ENCODE assay signal across 37 cellular contexts in the genomic region with DNA sequence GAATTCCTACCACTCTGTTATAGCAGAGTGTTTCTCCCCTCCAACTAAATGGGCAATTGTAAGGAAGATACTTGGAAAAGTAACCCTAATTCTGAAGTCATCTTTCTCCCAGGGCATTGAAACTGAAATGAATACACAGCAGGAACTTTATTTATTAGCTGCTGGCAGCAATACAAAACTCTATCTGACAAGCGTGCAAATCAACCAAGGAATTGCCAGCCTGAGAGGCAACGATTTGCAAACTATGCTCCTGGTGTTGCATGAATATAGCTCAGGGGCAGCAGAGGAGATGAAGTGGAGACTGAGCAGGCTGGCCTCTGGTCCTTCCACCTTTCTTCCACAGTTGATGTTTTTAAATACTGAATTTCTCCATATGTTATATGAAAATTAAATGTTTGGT. TPM values are rescaled to one million over a fixed set of nuclear protein-coding genes. Genes with fewer than 3 reads are reported as not detected.
DNase-seq lines count a peak whose midpoint lies in the region; ATAC-seq and TF ChIP-seq lines count a peak whose summit lies in the region.
"Had no signal": no experiment of that assay in that cellular context is flagged by ENCODE, and none has a peak within 500 bp of the region (broad histone marks: within the 10 kb centered on the region; RNA-seq: fewer than 3 reads in every experiment).

No MANE protein-coding gene starts in this region.

- WGBS in aorta, 2 donors = 13% methylated on average over 2 of the region's 2 CpGs

- H3K4me1 Mint-ChIP-seq in CD4-positive, alpha-beta T cell (ENCODE audit: low read depth) = peaks cover 39% of the 10 kb centered on the region

- H3K36me3 Mint-ChIP-seq in CD4-positive, alpha-beta T cell (ENCODE audit: low read depth) = peaks cover 77% of the 10 kb centered on the region

- POLR2A ChIA-PET in CD4-positive, alpha-beta T cell (lab: Charles Lee) = no interaction called here

- no peak overlapping the region for H3K4me3 ChIP-seq in aorta (ENCODE audit: low read length in 2 of 2)
- H3K4me3 ChIP-seq: A549, breast epithelium, coronary artery, K562, left ventricle myocardium inferior, PC-9, right atrium auricular region, suprapubic skin, upper lobe of left lung had no signal

- H3K27ac Mint-ChIP-seq in CD4-positive, alpha-beta T cell = peak overlapping the region; percentile 46
- H3K27ac Mint-ChIP-seq: activated CD8-positive, alpha-beta T cell treated with anti-CD3 and anti-CD28 coated beads for 36 hours; activated T-helper 2 cell treated with anti-CD3 and anti-CD28 coated beads, Interferon-gamma antibody, Interleukin-2, Interleukin-4, amounts not matched to agents 10 μg/mL and 5 μg/mL and 100 μg/mL, durations not matched to agents 14 hours and 24 hours and 36 hours; B cell; HFFc6 had no signal

- no peaks in the 10 kb centered on the region for H3K36me3 ChIP-seq in aorta (ENCODE audit: control insufficient read depth in 1 of 2, insufficient read depth in 2 of 2, low read length in 1 of 2)
- H3K36me3 ChIP-seq: breast epithelium, left ventricle myocardium inferior, right atrium auricular region, suprapubic skin, upper lobe of left lung had no signal

- no peaks in the 10 kb centered on the region for H3K27me3 Mint-ChIP-seq in CD4-positive, alpha-beta T cell
- H3K27me3 Mint-ChIP-seq: activated CD8-positive, alpha-beta T cell treated with anti-CD3 and anti-CD28 coated beads for 36 hours; B cell had no signal

- H3K4me1 ChIP-seq in aorta (ENCODE audit: control insufficient read depth in 1 of 2, insufficient read depth in 2 of 2, low read length in 2 of 2) = no peaks in the 10 kb centered on the region
- H3K4me1 ChIP-seq: A549, breast epithelium, left ventricle myocardium inferior, right atrium auricular region, suprapubic skin, upper lobe of left lung had no signal

- H3K9me3 Mint-ChIP-seq in CD4-positive, alpha-beta T cell = no peaks in the 10 kb centered on the region
- H3K9me3 Mint-ChIP-seq: activated CD8-positive, alpha-beta T cell treated with anti-CD3 and anti-CD28 coated beads for 36 hours; activated T-helper 2 cell treated with anti-CD3 and anti-CD28 coated beads, Interferon-gamma antibody, Interleukin-2, Interleukin-4, amounts not matched to agents 10 μg/mL and 5 μg/mL and 100 μg/mL, durations not matched to agents 14 hours and 24 hours and 36 hours; HFFc6 had no signal

- DNase-seq in CD4-positive, alpha-beta T cell = no peak
- peak; percentile 54 for DNase-seq in M059J (ENCODE audit: low read depth)
- DNase-seq in cerebellar cortex (ENCODE audit: low spot score) = peak; percentile 22
- DNase-seq in middle frontal gyrus (ENCODE audit: extremely low spot score, low spot score) = peak; percentile 7
- DNase-seq in aorta = no peak
- DNase-seq in COLO829 (ENCODE audit: low spot score) = no peak
- DNase-seq in NCI-H2029 treated with DMSO at 0.1 percent for 48 hours (lab: John Stamatoyannopoulos, UW) = no peak
- no peak for DNase-seq in activated T-cell treated with anti-CD3 and anti-CD28 coated beads, Interleukin-2, amount 50 U/mL, for 48 hours
- DNase-seq: activated CD8-positive, alpha-beta memory T cell treated with anti-CD3 and anti-CD28 coated beads, Interleukin-2, amount 50 U/mL, for 48 hours; activated CD8-positive, alpha-beta T cell treated with anti-CD3 and anti-CD28 coated beads for 36 hours; activated naive CD4-positive, alpha-beta T cell treated with anti-CD3 and anti-CD28 coated beads, Interleukin-2, amount 50 U/mL, for 16 hours; DMS153; effector CD8-positive, alpha-beta T cell; glutamatergic neuron; GOT3; HFFc6; islet precursor cell; left ventricle myocardium inferior; NCI-H1092; NCI-H187 treated with DMSO at 0.1 percent for 48 hours; NCI-H2171 treated with DMSO at 0.1 percent for 48 hours; NCI-H510A; PC-9; small intestine; stimulated activated naive CD4-positive, alpha-beta T cell; upper lobe of left lung had no signal

- intact Hi-C loops in CD4-positive, alpha-beta T cell (cut with DNase I, micrococcal nuclease) = no loop called here
- intact Hi-C loops in aorta (cut with DNase I) = no loop called here

- ATAC-seq in CD4-positive, alpha-beta T cell (ENCODE audit: poor library complexity) = no peak
- ATAC-seq in aorta (ENCODE audit: low FRiP score) = no peak
- ATAC-seq: A549; activated CD8-positive, alpha-beta T cell treated with anti-CD3 and anti-CD28 coated beads for 36 hours; K562; Right ventricle myocardium inferior had no signal

- TF ChIP-seq CTCF in CD4-positive, alpha-beta T cell (IDR thresholded peaks at IDR 0.05) = no peak

- H3K27ac ChIP-seq in CD4-positive, alpha-beta T cell (ENCODE audit: low read depth, low read length) = no peak overlapping the region
- H3K27ac ChIP-seq in aorta (ENCODE audit: low read depth in 1 of 2, low read length in 2 of 2) = no peak overlapping the region
- H3K27ac ChIP-seq: A549, breast epithelium, coronary artery, left ventricle myocardium inferior, PC-9, right atrium auricular region, suprapubic skin, upper lobe of left lung had no signal

- no peaks in the 10 kb centered on the region for H3K9me3 ChIP-seq in CD4-positive, alpha-beta T cell (ENCODE audit: control insufficient read depth, low read length)
- H3K9me3 ChIP-seq in aorta (ENCODE audit: control insufficient read depth, low read length) = no peaks in the 10 kb centered on the region
- H3K9me3 ChIP-seq: A549, breast epithelium, left ventricle myocardium inferior, right atrium auricular region, suprapubic skin, upper lobe of left lung had no signal

- no peak overlapping the region for H3K4me3 Mint-ChIP-seq in CD4-positive, alpha-beta T cell
- H3K4me3 Mint-ChIP-seq: activated CD8-positive, alpha-beta T cell treated with anti-CD3 and anti-CD28 coated beads for 36 hours; B cell; HFFc6 had no signal

- CTCF ChIA-PET in CD4-positive, alpha-beta T cell (lab: Charles Lee) = interaction anchor here (1.1 kb wide), 1 partner anchor 10 kb away, joined by 3 read pairs; no protein-coding TSS in a partner anchor

- H3K27me3 ChIP-seq in CD4-positive, alpha-beta T cell (ENCODE audit: control insufficient read depth, insufficient read depth, low read length) = no peaks in the 10 kb centered on the region
- no peaks in the 10 kb centered on the region for H3K27me3 ChIP-seq in aorta (ENCODE audit: control insufficient read depth in 1 of 2, insufficient read depth in 2 of 2, low read length in 1 of 2)
- H3K27me3 ChIP-seq: breast epithelium, right atrium auricular region, suprapubic skin, upper lobe of left lung had no signal

RNA-seq across cellular contexts. Expression of a gene that starts 48.9 kb away (rescaled TPM):
- total RNA-seq in CD4-positive, alpha-beta T cell = 1 to 10 TPM; 4.0 to 4.7 TPM
- total RNA-seq in M059J (2014; rRNA removed; shearing (Covaris generic)) = 0.12 TPM in 1 of 2 replicates, not detected in the other
- total RNA-seq in aorta = 1 to 10 TPM; 3.0 to 6.5 TPM
- polyA plus RNA-seq in aorta = under 1 TPM; 0.18 to 0.50 TPM
- total RNA-seq: epithelial cell of proximal tubule, HFFc6, myocyte had no signal

Comparison
In these comparisons a context has a peak if more than half of its experiments do, and no peak if none do; other contexts are left out.
1. DNase-seq: peak in M059J (single experiment), cerebellar cortex (single experiment) and middle frontal gyrus (single experiment); none in CD4-positive, alpha-beta T cell (0 of 10), aorta (0 of 2), COLO829 (single experiment), NCI-H2029 treated with DMSO at 0.1 percent for 48 hours (single experiment) and activated T-cell treated with anti-CD3 and anti-CD28 coated beads, Interleukin-2, amount 50 U/mL, for 48 hours (0 of 2).